In genomic region chr5:39424751-39425524, GRCh38 we compare ENCODE assay signal across 8 cellular contexts. TPM values are rescaled to one million over a fixed set of nuclear protein-coding genes. Genes with fewer than 3 reads are reported as not detected.
A peak's percentile ranks its signal among the peaks of the same experiment; 100 is the strongest.
DNase-seq lines count a peak whose midpoint lies in the region; ATAC-seq and TF ChIP-seq lines count a peak whose summit lies in the region.

Gene DAB2, minus strand, starts transcription at chr5:39424980. Its CDS starts 30,660 bp downstream, at chr5:39394320.

- DNase-seq in AG10803 (ENCODE audit: low read depth) (peak; percentile 99), H4 (ENCODE audit: low spot score) (peak; percentile 97), Panc1 (ENCODE audit: low read depth, low spot score) (no peak), fibroblast of the aortic adventitia (ENCODE audit: low read depth) (peak; percentile 99)
- peak in 3 of 4 experiments; percentile 1 to 20 (median 13) for DNase-seq in activated naive CD4-positive, alpha-beta T cell (lab: John Stamatoyannopoulos, UW)
- DNase-seq in naive thymus-derived CD4-positive, alpha-beta T cell = peak in 8 of 9 donors; percentile 13 to 48 (median 28)

- peak; percentile 92 for ATAC-seq in Panc1
- ATAC-seq in naive thymus-derived CD4-positive, alpha-beta T cell = peak; percentile 81
- ATAC-seq in HG03196 (IDR thresholded peaks at IDR 0.05; ENCODE audit: unreplicated experiment) = no peak

- H3K9me3 ChIP-seq in Panc1 (ENCODE audit: control insufficient read depth, insufficient read depth, low read depth, low read length) = no peaks in the 10 kb centered on the region
- no peaks in the 10 kb centered on the region for H3K9me3 ChIP-seq in naive thymus-derived CD4-positive, alpha-beta T cell (ENCODE audit: control insufficient read depth in 2 of 3, low read length in 3 of 3)

- H3K9me3 Mint-ChIP-seq in naive thymus-derived CD4-positive, alpha-beta T cell = no peaks in the 10 kb centered on the region
- no peaks in the 10 kb centered on the region for H3K9me3 Mint-ChIP-seq in stimulated activated naive CD8-positive, alpha-beta T cell treated with anti-CD3 and anti-CD28 coated beads, Interleukin-15, Interleukin-2, amounts not matched to agents 100 ng/mL and 50 ng/mL, for 24 hours

- peak within 1 kb of the TSS; percentile 86 for H3K4me3 ChIP-seq in AG10803 (ENCODE audit: low read length)
- H3K4me3 ChIP-seq in Panc1 (ENCODE audit: low read depth in 2 of 2, low read length in 2 of 2) = peak within 1 kb of the TSS; percentile 52 to 60
- H3K4me3 ChIP-seq in fibroblast of the aortic adventitia (ENCODE audit: low read depth, low read length) = peak within 1 kb of the TSS; percentile 89
- H3K4me3 ChIP-seq in naive thymus-derived CD4-positive, alpha-beta T cell (ENCODE audit: low read length) = peak within 1 kb of the TSS; percentile 58

- CTCF ChIA-PET in Panc1 (lab: Charles Lee) = interaction anchor here (0.6 to 1.0 kb wide), 2 partner anchors 11 to 116 kb away, joined by 3 to 6 read pairs; no protein-coding TSS in a partner anchor
- CTCF ChIA-PET in naive thymus-derived CD4-positive, alpha-beta T cell (lab: Charles Lee) = interaction anchor here (0.6 to 0.8 kb wide), 3 partner anchors 13 to 144 kb away, joined by 3 to 4 read pairs (median 3); no protein-coding TSS in a partner anchor

- H3K27ac Mint-ChIP-seq in naive thymus-derived CD4-positive, alpha-beta T cell = peak within 1 kb of the TSS in 1 of 9 donors; percentile 32
- H3K27ac Mint-ChIP-seq in stimulated activated naive CD8-positive, alpha-beta T cell treated with anti-CD3 and anti-CD28 coated beads, Interleukin-15, Interleukin-2, amounts not matched to agents 100 ng/mL and 50 ng/mL, for 24 hours = no peak within 1 kb of the TSS

- H3K4me3 Mint-ChIP-seq in naive thymus-derived CD4-positive, alpha-beta T cell = peak within 1 kb of the TSS; percentile 76 to 89 (median 84)
- H3K4me3 Mint-ChIP-seq in stimulated activated naive CD8-positive, alpha-beta T cell treated with anti-CD3 and anti-CD28 coated beads, Interleukin-15, Interleukin-2, amounts not matched to agents 100 ng/mL and 50 ng/mL, for 24 hours = peak within 1 kb of the TSS; percentile 82

- H3K36me3 Mint-ChIP-seq in naive thymus-derived CD4-positive, alpha-beta T cell = no peaks in the 10 kb centered on the region
- H3K36me3 Mint-ChIP-seq in stimulated activated naive CD8-positive, alpha-beta T cell treated with anti-CD3 and anti-CD28 coated beads, Interleukin-15, Interleukin-2, amounts not matched to agents 100 ng/mL and 50 ng/mL, for 24 hours (ENCODE audit: low read depth) = no peaks in the 10 kb centered on the region

- peaks cover 21% of the 10 kb centered on the region for H3K27me3 ChIP-seq in Panc1 (ENCODE audit: control insufficient read depth, insufficient read depth, low read length)
- H3K27me3 ChIP-seq in naive thymus-derived CD4-positive, alpha-beta T cell (ENCODE audit: control insufficient read depth in 2 of 2, insufficient read depth in 2 of 2, low read length in 2 of 2) = peaks cover 4 to 19% of the 10 kb centered on the region in 2 donors

- H3K4me1 Mint-ChIP-seq in naive thymus-derived CD4-positive, alpha-beta T cell = peaks cover 0 to 15% (median 4%) of the 10 kb centered on the region in 7 donors
- no peaks in the 10 kb centered on the region for H3K4me1 Mint-ChIP-seq in stimulated activated naive CD8-positive, alpha-beta T cell treated with anti-CD3 and anti-CD28 coated beads, Interleukin-15, Interleukin-2, amounts not matched to agents 100 ng/mL and 50 ng/mL, for 24 hours (ENCODE audit: low read depth)

- H3K4me1 ChIP-seq in Panc1 (ENCODE audit: control insufficient read depth, insufficient read depth, low read length) = peaks cover 6% of the 10 kb centered on the region; the same call in 1 of the 2 replicates
- H3K4me1 ChIP-seq in naive thymus-derived CD4-positive, alpha-beta T cell (ENCODE audit: control insufficient read depth in 2 of 2, insufficient read depth in 2 of 2, low read length in 2 of 2) = peaks cover 0 to 5% of the 10 kb centered on the region in 2 donors

- in situ Hi-C loops in Panc1 (cut with HindIII; ENCODE audit: low pct_unique_long_range_greater_than_20kb, low sequenced_read_pairs) = no loop called here

- no TSS peak for BruUV-seq in Panc1 (replicated peaks; lab: Mats Ljungman, UMichigan)

- intact Hi-C loops in Panc1 (cut with micrococcal nuclease; ENCODE audit: unreplicated experiment) = no loop called here
- intact Hi-C loops in naive thymus-derived CD4-positive, alpha-beta T cell (cut with micrococcal nuclease) = no loop called here

- peaks cover 38 to 67% (median 45%) of the 10 kb centered on the region in 5 donors for H3K27me3 Mint-ChIP-seq in naive thymus-derived CD4-positive, alpha-beta T cell
- H3K27me3 Mint-ChIP-seq in stimulated activated naive CD8-positive, alpha-beta T cell treated with anti-CD3 and anti-CD28 coated beads, Interleukin-15, Interleukin-2, amounts not matched to agents 100 ng/mL and 50 ng/mL, for 24 hours = peaks cover 50% of the 10 kb centered on the region

- no peak within 1 kb of the TSS for H3K27ac ChIP-seq in Panc1 (ENCODE audit: low read length)
- no peak within 1 kb of the TSS for H3K27ac ChIP-seq in naive thymus-derived CD4-positive, alpha-beta T cell (ENCODE audit: low read depth, low read length)

- peak; percentile 65 for TF ChIP-seq CTCF in AG10803 (conservative IDR thresholded peaks at IDR 0.05; ENCODE audit: low read length)
- TF ChIP-seq CTCF in Panc1 (IDR thresholded peaks at IDR 0.05) = peak; percentile 63
- peak; percentile 70 for TF ChIP-seq CTCF in fibroblast of the aortic adventitia (IDR thresholded peaks at IDR 0.05; ENCODE audit: insufficient read depth, low read length)

- no peaks in the 10 kb centered on the region for H3K36me3 ChIP-seq in Panc1 (ENCODE audit: control insufficient read depth, insufficient read depth, low read length)
- H3K36me3 ChIP-seq in naive thymus-derived CD4-positive, alpha-beta T cell (ENCODE audit: control insufficient read depth in 2 of 3, insufficient read depth in 3 of 3, low read length in 3 of 3) = no peaks in the 10 kb centered on the region

- POLR2A ChIA-PET in Panc1 (lab: Charles Lee) = interaction anchor here (0.6 kb wide), 1 partner anchor 111 kb away, joined by 9 read pairs; no protein-coding TSS in a partner anchor
- POLR2A ChIA-PET in naive thymus-derived CD4-positive, alpha-beta T cell (lab: Charles Lee) = interaction anchor here (0.6 kb wide), 1 partner anchor 227 kb away, joined by 4 read pairs; no protein-coding TSS in a partner anchor

RNA-seq across cellular contexts. Expression of gene DAB2, which starts in this region (rescaled TPM):
- total RNA-seq in H4 (2014; rRNA removed; shearing (Covaris generic)) = 16.7 and 17.6 TPM in 2 replicates
- total RNA-seq in Panc1 (2021; ENCODE audit: unreplicated experiment) (1.7 TPM), fibroblast of the aortic adventitia (ENCODE audit: low replicate concordance) (217 and 1,070 TPM in 2 replicates)
- 0.74 TPM for polyA plus RNA-seq in Panc1 (2012; ENCODE audit: insufficient read length)
- 1 to 10 TPM in 4 of 5 experiments, not detected in 1; 1.0 to 6.3 (median 5.8) TPM for total RNA-seq in naive thymus-derived CD4-positive, alpha-beta T cell
- polyA plus RNA-seq in naive thymus-derived CD4-positive, alpha-beta T cell = not detected

Comparison
In these comparisons a context has a peak if more than half of its experiments do, and no peak if none do; other contexts are left out.
1. RNA of gene DAB2 (total RNA-seq): 217 to 1,070 TPM in fibroblast of the aortic adventitia; 16.7 to 17.6 TPM in H4, 1.0 to 6.3 TPM in naive thymus-derived CD4-positive, alpha-beta T cell and 1.7 TPM in Panc1 (single experiment); every median in the first group is over 10 times any median in the second.
2. Peak in every context shown above with its lines, with median percentiles within 50 percentile points of each other: H3K4me3 ChIP-seq and CTCF ChIP-seq.